In genomic region chr6:73653571-73654424, GRCh38 we compare ENCODE assay signal across 8 cellular contexts. TPM values are rescaled to one million over a fixed set of nuclear protein-coding genes. Genes with fewer than 3 reads are reported as not detected.
DNase-seq lines count a peak whose midpoint lies in the region; ATAC-seq and TF ChIP-seq lines count a peak whose summit lies in the region.

Gene SLC17A5 (minus strand): TSS chr6:73653992. CDS start chr6:73653886, 106 bp downstream.

- H3K9ac ChIP-seq in endodermal cell (ENCODE audit: extremely low read depth, low read length, poor library complexity, severe bottlenecking): peak within 1 kb of the TSS; percentile 72

- H3K27ac ChIP-seq in endodermal cell (ENCODE audit: low read depth, low read length): peak within 1 kb of the TSS; percentile 63

- H3K4me3 ChIP-seq in endodermal cell (ENCODE audit: low read length): peak within 1 kb of the TSS; percentile 99

- H3K36me3 Mint-ChIP-seq in endodermal cell (ENCODE audit: low read depth): no peaks in the 10 kb centered on the region

- DNase-seq in Caki2 (ENCODE audit: low read depth): peak; percentile 92
- peak; percentile 23 to 98 (median 92) for DNase-seq in HUDEP-2 (lab: John Stamatoyannopoulos, UW; ENCODE audit: unreplicated experiment in 76 of 76)
- DNase-seq in NOMO-1 treated with dmso at 0.1 percent for 144 hours (lab: John Stamatoyannopoulos, UW; ENCODE audit: unreplicated experiment): peak; percentile 100
- peak; percentile 65 for DNase-seq in activated CD8-positive, alpha-beta memory T cell treated with anti-CD3 and anti-CD28 coated beads, Interleukin-2, amount 50 U/mL, for 24 hours (ENCODE audit: extremely low read depth)
- DNase-seq in endodermal cell: peak; percentile 99
- DNase-seq in mesenteric fat pad (ENCODE audit: low spot score): peak; percentile 97
- DNase-seq in stimulated activated CD8-positive, alpha-beta memory T cell treated with anti-CD3 and anti-CD28 coated beads, Interleukin-15, amount 100 ng/mL, for 1 hour (ENCODE audit: low read depth): peak; percentile 76

- H3K27me3 Mint-ChIP-seq in endodermal cell (ENCODE audit: insufficient read depth): no peaks in the 10 kb centered on the region

- no peaks in the 10 kb centered on the region for H3K27me3 ChIP-seq in endodermal cell (ENCODE audit: control insufficient read depth, insufficient read depth, low read length, poor library complexity, severe bottlenecking)

- H3K27ac Mint-ChIP-seq in endodermal cell: peak within 1 kb of the TSS; percentile 97

- TF ChIP-seq CTCF in endodermal cell (conservative IDR thresholded peaks at IDR 0.05): no peak

- H3K9me3 ChIP-seq in endodermal cell (ENCODE audit: control insufficient read depth, low read length): no peaks in the 10 kb centered on the region

- H3K4me1 ChIP-seq in endodermal cell (ENCODE audit: control insufficient read depth, insufficient read depth, low read length): no peaks in the 10 kb centered on the region

- WGBS in endodermal cell (ENCODE audit: insufficient coverage in 1 of 2, insufficient read length in 1 of 2), 2 experiments: 0% methylated on average over 11 to 90 of the region's 90 CpGs

- in situ Hi-C loops in Caki2 (cut with HindIII; ENCODE audit: low pct_unique_long_range_greater_than_20kb, low sequenced_read_pairs): no loop called here

- H3K4me3 Mint-ChIP-seq in endodermal cell: peak within 1 kb of the TSS; percentile 87

- no peaks in the 10 kb centered on the region for H3K36me3 ChIP-seq in endodermal cell (ENCODE audit: control insufficient read depth, insufficient read depth, low read length)

- H3K9me3 Mint-ChIP-seq in endodermal cell: peaks cover 3% of the 10 kb centered on the region

- ATAC-seq in GM21390 (IDR thresholded peaks at IDR 0.05; ENCODE audit: unreplicated experiment): peak; percentile 87

- peaks cover 4% of the 10 kb centered on the region for H3K4me1 Mint-ChIP-seq in endodermal cell

RNA-seq across cellular contexts. Expression of gene SLC17A5, which starts in this region (rescaled TPM):
- total RNA-seq in Caki2 (2014; rRNA removed; shearing (Covaris generic); ENCODE audit: low replicate concordance): 30.3 and 31.2 TPM in 2 replicates
- total RNA-seq in endodermal cell (1 to 10 TPM; 4.4 to 8.3 TPM), mesenteric fat pad (21.4 TPM)
- polyA plus RNA-seq in endodermal cell (2013, experiment 1 of 2): 9.7 TPM
- polyA plus RNA-seq in endodermal cell (2013, experiment 2 of 2): 9.0 TPM

Comparison
In these comparisons a context has a peak if more than half of its experiments do, and no peak if none do; other contexts are left out.
1. Peak in every context shown above with its lines: DNase-seq, ATAC-seq, H3K4me3 ChIP-seq and H3K27ac ChIP-seq.